ENCODE assay signal across 21 cellular contexts in the genomic region with DNA sequence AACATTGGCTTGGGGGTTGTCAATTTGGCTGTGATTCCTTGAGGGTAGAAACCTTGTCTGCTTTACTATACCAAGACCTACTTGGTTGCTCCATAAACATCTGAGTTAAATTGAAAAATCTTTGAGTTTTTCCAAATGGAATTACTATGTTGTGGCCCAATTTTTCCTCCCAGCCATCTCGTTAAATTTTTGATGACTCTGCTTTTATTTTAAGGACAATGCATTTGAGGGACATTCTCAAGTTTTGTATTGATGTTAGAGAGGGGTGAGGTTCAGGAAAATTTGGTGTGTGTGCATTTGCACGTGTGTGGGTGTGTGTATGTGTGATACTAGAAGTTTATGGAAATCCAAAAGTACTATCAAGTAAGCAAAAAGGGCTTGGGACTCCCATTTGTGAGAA.
DNase-seq lines count a peak whose midpoint lies in the region; ATAC-seq, FAIRE-seq and TF ChIP-seq lines count a peak whose summit lies in the region.
"Had no signal": no experiment of that assay in that cellular context is flagged by ENCODE, and none has a peak within 500 bp of the region (broad histone marks: within the 10 kb centered on the region; RNA-seq: fewer than 3 reads in every experiment).

No MANE protein-coding gene starts in this region.

- H2AK5ac ChIP-seq in IMR-90 (ENCODE audit: low read depth, low read length) (no peak overlapping the region), H1 (ENCODE audit: low read depth, low read length) (no peak overlapping the region)

- 5% methylated on average over 2 of the region's 2 CpGs for WGBS in HepG2 (ENCODE audit: low lambda C conversion rate)
- WGBS in right lobe of liver (ENCODE audit: insufficient coverage, low coverage, low lambda C conversion rate, missing lambda C conversion rate): 67% methylated on average over 2 of the region's 2 CpGs
- no CpG with 5 or more reads among the region's 2 CpGs for WGBS in IMR-90 (ENCODE audit: extremely low coverage in 2 of 2, insufficient read length in 1 of 2), 2 experiments
- WGBS in H1 (ENCODE audit: extremely low coverage in 1 of 2, insufficient coverage in 1 of 2, insufficient read length in 1 of 2, insufficient replicate concordance in 2 of 2, low coverage in 1 of 2, low lambda C conversion rate in 2 of 2, missing lambda C conversion rate in 1 of 2), 2 experiments: 88% methylated on average over 2 of the region's 2 CpGs; no CpG with 5 or more reads in 1 of the 2 experiments

- TF ChIP-seq EP300 in HepG2 (IDR thresholded peaks at IDR 0.05; ENCODE audit: low read depth in 2 of 2, low read length in 2 of 2): no peak
- TF ChIP-seq EP300 in HepG2 (CRISPR knock-in tag; IDR thresholded peaks at IDR 0.05; ENCODE audit: borderline replicate concordance): no peak
- TF ChIP-seq EP300 in H1 (IDR thresholded peaks at IDR 0.05; ENCODE audit: borderline replicate concordance in 1 of 2, low read depth in 2 of 2, low read length in 2 of 2): no peak

- H2AFZ ChIP-seq in HepG2 (ENCODE audit: low read length) (no peak overlapping the region), IMR-90 (replicated peaks; ENCODE audit: low read length, poor library complexity) (no peak overlapping the region), H1 (ENCODE audit: low read length) (no peak overlapping the region)

- H3K79me1 ChIP-seq in IMR-90 (ENCODE audit: low read depth in 1 of 2, low read length in 2 of 2) (no peaks in the 10 kb centered on the region), H1 (ENCODE audit: low read depth, low read length) (no peaks in the 10 kb centered on the region)

- H2BK5ac ChIP-seq in IMR-90 (ENCODE audit: low read depth, low read length, poor library complexity, severe bottlenecking): no peak overlapping the region
- H2BK5ac ChIP-seq in H1 (ENCODE audit: low read depth, low read length): no peak overlapping the region

- TF ChIP-seq CTCF in HepG2 (CRISPR knock-in tag; IDR thresholded peaks at IDR 0.05): no peak
- TF ChIP-seq CTCF in right lobe of liver (IDR thresholded peaks at IDR 0.05): no peak
- no peak for TF ChIP-seq CTCF in IMR-90 (conservative IDR thresholded peaks at IDR 0.05; ENCODE audit: low read depth, low read length)
- TF ChIP-seq CTCF in H1 (IDR thresholded peaks at IDR 0.05; ENCODE audit: control extremely low read depth in 1 of 3, insufficient read depth in 1 of 3, low read depth in 1 of 3, low read length in 3 of 3): no peak

- TF ChIP-seq RAD21 in HepG2 (CRISPR knock-in tag; IDR thresholded peaks at IDR 0.05) (no peak), IMR-90 (IDR thresholded peaks at IDR 0.05; ENCODE audit: low read length) (no peak), H1 (IDR thresholded peaks at IDR 0.05 in 1 of 2, conservative IDR thresholded peaks at IDR 0.05 in 1 of 2; ENCODE audit: low read depth in 2 of 2, low read length in 2 of 2) (no peak)

- H2BK15ac ChIP-seq in IMR-90 (ENCODE audit: low read depth, low read length) (no peak overlapping the region), H1 (ENCODE audit: low read length) (no peak overlapping the region)

- H3K79me2 ChIP-seq in HepG2 (ENCODE audit: insufficient read depth, low read length) (no peaks in the 10 kb centered on the region), H1 (ENCODE audit: control insufficient read depth in 1 of 2, insufficient read depth in 2 of 2, low read length in 2 of 2) (no peaks in the 10 kb centered on the region)

- H2BK20ac ChIP-seq in IMR-90 (ENCODE audit: low read depth, low read length) (no peak overlapping the region), H1 (ENCODE audit: low read length) (no peak overlapping the region)

- H3K27ac ChIP-seq in HepG2 (ENCODE audit: extremely low read length, insufficient read depth, low read length) (no peak overlapping the region), right lobe of liver (no peak overlapping the region), IMR-90 (ENCODE audit: insufficient read depth, low read length) (no peak overlapping the region), H1 (ENCODE audit: low read depth, low read length) (no peak overlapping the region)
- H3K27ac ChIP-seq: 22Rv1, BLaER1 had no signal

- H3K23ac ChIP-seq in IMR-90 (ENCODE audit: low read depth, low read length) (no peak overlapping the region), H1 (ENCODE audit: insufficient read length) (no peak overlapping the region)

- H2BK12ac ChIP-seq in H1 (ENCODE audit: low read depth, low read length): no peak overlapping the region

- no TSS peak for BruUV-seq in HepG2 (replicated peaks; lab: Mats Ljungman, UMichigan)
- no TSS peak for BruUV-seq in IMR-90 (replicated peaks; lab: Mats Ljungman, UMichigan)

- H3K27me3 ChIP-seq in HepG2 (ENCODE audit: control insufficient read depth in 1 of 2, insufficient read depth in 2 of 2, low read length in 2 of 2): no peaks in the 10 kb centered on the region
- H3K27me3 ChIP-seq in right lobe of liver: no peaks in the 10 kb centered on the region
- H3K27me3 ChIP-seq in IMR-90 (ENCODE audit: control insufficient read depth, insufficient read depth, low read length): no peaks in the 10 kb centered on the region
- no peaks in the 10 kb centered on the region for H3K27me3 ChIP-seq in H1 (replicated peaks in 1 of 4; ENCODE audit: control insufficient read depth in 3 of 4, extremely low read depth in 1 of 4, insufficient read depth in 3 of 4, low read length in 3 of 4)
- H3K27me3 ChIP-seq: BE2C, BLaER1 had no signal

- H4K20me1 ChIP-seq in HepG2 (ENCODE audit: insufficient read depth, low read length) (no peaks in the 10 kb centered on the region), IMR-90 (ENCODE audit: insufficient read depth, low read length) (no peaks in the 10 kb centered on the region), H1 (replicated peaks in 1 of 2; ENCODE audit: control insufficient read depth in 1 of 2, insufficient read depth in 2 of 2, low read length in 2 of 2) (no peaks in the 10 kb centered on the region)
- H4K20me1 ChIP-seq: BLaER1 had no signal

- CTCF ChIA-PET in HepG2 (lab: Yijun Ruan, JAX; ENCODE audit: low intra/inter-chr PET ratio, low total read pairs) (no interaction called here), IMR-90 (lab: Yijun Ruan, JAX) (no interaction called here), H1 (lab: Charles Lee; ENCODE audit: partially characterized antibody) (no interaction called here)

- DNase-seq in HepG2 (ENCODE audit: low spot score) (no peak), right lobe of liver (no peak), IMR-90 (no peak), H1 (ENCODE audit: low read depth in 1 of 2, low spot score in 2 of 2) (no peak), kidney glomerular epithelial cell (lab: John Stamatoyannopoulos, UW) (no peak), hippocampal formation (lab: John Stamatoyannopoulos, UW) (no peak)
- DNase-seq in stimulated activated CD4-positive, alpha-beta T cell treated with anti-CD3 and anti-CD28 coated beads, Interleukin-4, amount 100 ng/mL, for 4 hours: no peak
- DNase-seq: ACHN; BE2C; C1 segment of cervical spinal cord; Caco-2; Calu3; CD4-positive, alpha-beta T cell; CD8-positive, alpha-beta T cell; DMS79 treated with DMSO at 0.1 percent for 48 hours; GF-D8 had no signal

- in situ Hi-C loops in HepG2 (cut with HindIII; ENCODE audit: extremely low pct_ligation_motif_present, low pct_unique_long_range_greater_than_20kb) (no loop called here), IMR-90 (cut with MboI; ENCODE audit: low sequenced_read_pairs) (no loop called here)

- intact Hi-C loops in HepG2 (cut with micrococcal nuclease; ENCODE audit: unreplicated experiment): no loop called here
- intact Hi-C loops in right lobe of liver (cut with DNase I): loop anchor here in 1 of 2 donors (10.0 kb wide), 1 partner anchor 386 kb away; no protein-coding TSS in a partner anchor
- intact Hi-C loops in IMR-90 (cut with micrococcal nuclease): no loop called here

- H3K56ac ChIP-seq in IMR-90 (ENCODE audit: extremely low read depth, insufficient read depth, low read length): no peak overlapping the region
- H3K56ac ChIP-seq in H1 (replicated peaks; ENCODE audit: insufficient read length, low read depth, low read length): no peak overlapping the region

- H3K4ac ChIP-seq in IMR-90 (ENCODE audit: low read depth, low read length) (no peak overlapping the region), H1 (replicated peaks; ENCODE audit: insufficient read length, low read depth, low read length) (no peak overlapping the region)

- no peak overlapping the region for H2AK9ac ChIP-seq in IMR-90 (replicated peaks; ENCODE audit: low read depth, low read length, poor library complexity)

- H3K9ac ChIP-seq in HepG2 (ENCODE audit: insufficient read depth, low read depth, low read length) (no peak overlapping the region), IMR-90 (ENCODE audit: low read depth, low read length) (no peak overlapping the region), H1 (replicated peaks in 1 of 4; ENCODE audit: extremely low read depth in 1 of 4, low read depth in 3 of 4, low read length in 3 of 4) (no peak overlapping the region)
- H3K9ac ChIP-seq: BLaER1 had no signal

- H4K8ac ChIP-seq in IMR-90 (ENCODE audit: low read depth in 2 of 2, low read length in 2 of 2): no peak overlapping the region
- no peak overlapping the region for H4K8ac ChIP-seq in H1 (ENCODE audit: extremely low read depth, insufficient read depth, low read length)

- H3K9me3 ChIP-seq in HepG2 (ENCODE audit: low read length) (no peaks in the 10 kb centered on the region), right lobe of liver (no peaks in the 10 kb centered on the region), IMR-90 (ENCODE audit: control insufficient read depth, insufficient read depth, low read length) (no peaks in the 10 kb centered on the region), H1 (ENCODE audit: insufficient read depth in 2 of 2, low read depth in 1 of 2, low read length in 1 of 2) (no peaks in the 10 kb centered on the region)
- H3K9me3 ChIP-seq: BE2C, BLaER1, Caco-2 had no signal

- H4K91ac ChIP-seq in IMR-90 (ENCODE audit: insufficient read depth, low read depth, low read length) (no peak overlapping the region), H1 (replicated peaks; ENCODE audit: insufficient read length, low read length) (no peak overlapping the region)

- H3K18ac ChIP-seq in IMR-90 (ENCODE audit: low read depth, low read length) (no peak overlapping the region), H1 (ENCODE audit: extremely low read depth, low read length) (no peak overlapping the region)

- H3K36me3 ChIP-seq in HepG2 (replicated peaks in 1 of 2; ENCODE audit: control insufficient read depth in 1 of 2, insufficient read depth in 2 of 2, low read length in 2 of 2) (no peaks in the 10 kb centered on the region), right lobe of liver (no peaks in the 10 kb centered on the region), IMR-90 (ENCODE audit: control insufficient read depth, insufficient read depth, low read length) (no peaks in the 10 kb centered on the region), H1 (ENCODE audit: control insufficient read depth in 2 of 4, insufficient read depth in 4 of 4, low read length in 3 of 4) (no peaks in the 10 kb centered on the region)
- H3K36me3 ChIP-seq: BE2C, BLaER1 had no signal

- H3K9me1 ChIP-seq in IMR-90 (ENCODE audit: insufficient read depth, low read length): no peaks in the 10 kb centered on the region

- dilution Hi-C loops in IMR-90 (cut with HindIII; ENCODE audit: low sequenced_read_pairs, unreplicated experiment): no loop called here

- H2BK120ac ChIP-seq in IMR-90 (ENCODE audit: low read depth, low read length) (no peak overlapping the region), H1 (replicated peaks; ENCODE audit: low read depth, low read length) (no peak overlapping the region)

- H3K14ac ChIP-seq in IMR-90 (replicated peaks; ENCODE audit: low read depth, low read length) (no peak overlapping the region), H1 (ENCODE audit: insufficient read length) (no peak overlapping the region)

- H4K5ac ChIP-seq in IMR-90 (ENCODE audit: low read depth, low read length) (no peak overlapping the region), H1 (ENCODE audit: insufficient read length, low read depth, low read length) (no peak overlapping the region)

- TF ChIP-seq POLR2A in HepG2 (IDR thresholded peaks at IDR 0.05; ENCODE audit: insufficient read depth in 1 of 2, low read depth in 2 of 2, low read length in 2 of 2): no peak
- TF ChIP-seq POLR2A in right lobe of liver (IDR thresholded peaks at IDR 0.05): no peak
- TF ChIP-seq POLR2A in IMR-90 (IDR thresholded peaks at IDR 0.05; ENCODE audit: low read depth, low read length): no peak
- TF ChIP-seq POLR2A in H1 (IDR thresholded peaks at IDR 0.05; ENCODE audit: control extremely low read depth in 1 of 2, low read depth in 2 of 2, low read length in 2 of 2): no peak

- no peaks in the 10 kb centered on the region for H3K23me2 ChIP-seq in H1 (ENCODE audit: low read depth, low read length)

- FAIRE-seq in HepG2 (lab: Jason Lieb, UNC) (no peak), H1 (lab: Jason Lieb, UNC) (no peak)
- FAIRE-seq: D721Med, G401.6, GM12891 had no signal

- POLR2A ChIA-PET in HepG2 (lab: Yijun Ruan, JAX): no interaction called here
- POLR2A ChIA-PET in IMR-90 (lab: Charles Lee; ENCODE audit: unreplicated experiment): no interaction called here
- POLR2A ChIA-PET in H1 (lab: Charles Lee; ENCODE audit: partially characterized antibody): no interaction called here

- H3K4me3 ChIP-seq in HepG2 (replicated peaks in 1 of 3; ENCODE audit: insufficient read depth in 1 of 3, low read depth in 2 of 3, low read length in 3 of 3) (no peak overlapping the region), right lobe of liver (no peak overlapping the region), IMR-90 (ENCODE audit: insufficient read depth, low read depth, low read length) (no peak overlapping the region), H1 (ENCODE audit: extremely low read depth in 1 of 4, insufficient read depth in 2 of 4, low read depth in 3 of 4, low read length in 4 of 4) (no peak overlapping the region)
- H3K4me3 ChIP-seq: BLaER1 had no signal

- no peaks in the 10 kb centered on the region for H3K4me1 ChIP-seq in HepG2 (ENCODE audit: insufficient read depth, low read length)
- no peaks in the 10 kb centered on the region for H3K4me1 ChIP-seq in right lobe of liver
- peaks cover 5% of the 10 kb centered on the region; the same call in 1 of the 2 replicates for H3K4me1 ChIP-seq in IMR-90 (ENCODE audit: control insufficient read depth, insufficient read depth, low read length)
- peaks cover 0 to 3% (median 1%) of the 10 kb centered on the region in 4 experiments; a peak in 2 of 7 replicates for H3K4me1 ChIP-seq in H1 (replicated peaks in 1 of 4; ENCODE audit: control insufficient read depth in 3 of 4, insufficient read depth in 4 of 4, low read length in 3 of 4)
- H3K4me1 ChIP-seq: BE2C, BLaER1, Caco-2 had no signal

- ATAC-seq in HepG2: no peak
- ATAC-seq in right lobe of liver: no peak
- ATAC-seq in IMR-90 (ENCODE audit: low read depth): no peak
- ATAC-seq: CD8-positive, alpha-beta T cell had no signal

- H3K4me2 ChIP-seq in HepG2 (ENCODE audit: low read depth, low read length) (no peak overlapping the region), IMR-90 (ENCODE audit: low read depth, low read length) (no peak overlapping the region), H1 (ENCODE audit: insufficient read depth in 1 of 2, low read depth in 2 of 2, low read length in 2 of 2) (no peak overlapping the region)
- H3K4me2 ChIP-seq: BLaER1 had no signal

Comparison
In these comparisons a context has a peak if more than half of its experiments do, and no peak if none do; other contexts are left out.
1. Of the 41 proteins assayed by ChIP-seq in both HepG2 and H1: peak only in HepG2: none; only in H1: none; in both: MAFK; in neither: 40.